In the genomic region with DNA sequence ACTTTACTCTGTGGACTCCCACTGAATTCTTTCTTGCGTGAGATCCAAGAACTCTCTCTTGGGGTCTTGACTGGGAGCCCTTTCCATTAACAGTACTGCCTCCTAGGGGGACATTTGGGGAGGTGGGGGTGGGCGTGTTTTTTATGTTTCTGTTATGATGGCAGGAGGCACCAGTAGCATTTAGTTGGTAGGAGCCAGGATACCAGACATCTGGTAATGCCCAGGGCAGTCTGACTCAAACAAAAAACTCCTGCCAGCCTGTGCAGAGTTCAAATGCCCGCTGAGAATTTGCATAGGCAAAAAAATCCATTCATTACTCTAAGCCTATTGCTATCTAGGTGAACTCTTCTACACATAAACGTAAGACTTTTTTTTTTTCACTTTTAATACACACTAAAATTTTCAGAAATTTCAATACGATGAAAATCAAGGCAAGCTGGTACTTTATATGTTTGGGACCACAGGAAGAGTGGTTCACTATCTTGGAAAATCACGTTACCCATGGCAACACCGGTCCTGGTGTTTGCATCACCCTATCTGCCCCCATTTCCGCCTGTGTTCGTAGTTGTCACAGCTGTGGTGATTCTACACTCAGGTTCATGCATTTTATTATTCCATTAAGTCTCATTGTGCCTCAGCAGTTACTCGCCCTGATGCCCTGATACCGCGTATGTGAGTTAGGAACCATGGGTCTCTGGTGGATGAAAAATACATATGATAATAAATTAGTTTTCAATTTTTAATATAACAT, we compare ENCODE assay signal across 12 cellular contexts.
DNase-seq lines count a peak whose midpoint lies in the region; ATAC-seq and TF ChIP-seq lines count a peak whose summit lies in the region.
"Had no signal": no experiment of that assay in that cellular context is flagged by ENCODE, and none has a peak within 500 bp of the region (broad histone marks: within the 10 kb centered on the region; RNA-seq: fewer than 3 reads in every experiment).

No MANE protein-coding gene starts in this region.

- TF ChIP-seq POLR2A in body of pancreas (IDR thresholded peaks at IDR 0.05) = no peak

- no peaks in the 10 kb centered on the region for H3K4me1 ChIP-seq in body of pancreas
- no peaks in the 10 kb centered on the region for H3K4me1 ChIP-seq in endodermal cell (ENCODE audit: control insufficient read depth, insufficient read depth, low read length)

- intact Hi-C loops in activated naive CD4-positive, alpha-beta T cell treated with anti-CD3 and anti-CD28 coated beads for 36 hours (cut with micrococcal nuclease) = no loop called here
- intact Hi-C loops in body of pancreas (cut with DNase I) = no loop called here

- peaks cover 2% of the 10 kb centered on the region for H3K36me3 Mint-ChIP-seq in activated naive CD4-positive, alpha-beta T cell treated with anti-CD3 and anti-CD28 coated beads for 36 hours (ENCODE audit: low read depth)
- H3K36me3 Mint-ChIP-seq in activated naive CD8-positive, alpha-beta T cell treated with anti-CD3 and anti-CD28 coated beads, Interleukin-2, amount 50 U/mL, for 24 hours (ENCODE audit: low read depth) = peaks cover 5% of the 10 kb centered on the region
- H3K36me3 Mint-ChIP-seq in stimulated activated effector memory CD8-positive, alpha-beta T cell treated with anti-CD3 and anti-CD28 coated beads, Interleukin-12 subunit alpha, Interleukin-12 subunit beta, amount 100 ng/mL, for 72 hours = peaks cover 12% of the 10 kb centered on the region
- H3K36me3 Mint-ChIP-seq in endodermal cell (ENCODE audit: low read depth) = no peaks in the 10 kb centered on the region

- H3K4me3 ChIP-seq in body of pancreas = no peak overlapping the region
- H3K4me3 ChIP-seq in endodermal cell (ENCODE audit: low read length) = no peak overlapping the region
- H3K4me3 ChIP-seq: mucosa of descending colon had no signal

- ATAC-seq in SK-N-SH treated with all-trans-retinoic acid at 6 μM for 48 hours (peak; percentile 87), body of pancreas (no peak), HG02938 (IDR thresholded peaks at IDR 0.05; ENCODE audit: unreplicated experiment) (no peak)
- ATAC-seq in activated naive CD8-positive, alpha-beta T cell treated with anti-CD3 and anti-CD28 coated beads, Interleukin-2, amount 50 U/mL, for 24 hours = peak; percentile 30
- peak; percentile 65 for ATAC-seq in stimulated activated effector memory CD8-positive, alpha-beta T cell treated with anti-CD3 and anti-CD28 coated beads, Interleukin-12 subunit alpha, Interleukin-12 subunit beta, amount 100 ng/mL, for 72 hours

- H3K9ac ChIP-seq in endodermal cell (ENCODE audit: extremely low read depth, low read length, poor library complexity, severe bottlenecking) = no peak overlapping the region

- CTCF ChIA-PET in activated naive CD4-positive, alpha-beta T cell treated with anti-CD3 and anti-CD28 coated beads for 36 hours (lab: Charles Lee) = interaction anchor here (0.9 kb wide), 1 partner anchor 13 kb away, joined by 3 read pairs; no protein-coding TSS in a partner anchor

- H3K9me3 ChIP-seq in body of pancreas (no peaks in the 10 kb centered on the region), endodermal cell (ENCODE audit: control insufficient read depth, low read length) (peaks cover 3% of the 10 kb centered on the region)
- H3K9me3 ChIP-seq: mucosa of descending colon had no signal

- H3K4me1 Mint-ChIP-seq in activated naive CD4-positive, alpha-beta T cell treated with anti-CD3 and anti-CD28 coated beads for 36 hours (ENCODE audit: low read depth) = no peaks in the 10 kb centered on the region
- peaks cover 33% of the 10 kb centered on the region for H3K4me1 Mint-ChIP-seq in activated naive CD8-positive, alpha-beta T cell treated with anti-CD3 and anti-CD28 coated beads, Interleukin-2, amount 50 U/mL, for 24 hours
- peaks cover 42% of the 10 kb centered on the region for H3K4me1 Mint-ChIP-seq in stimulated activated effector memory CD8-positive, alpha-beta T cell treated with anti-CD3 and anti-CD28 coated beads, Interleukin-12 subunit alpha, Interleukin-12 subunit beta, amount 100 ng/mL, for 72 hours
- H3K4me1 Mint-ChIP-seq in endodermal cell = no peaks in the 10 kb centered on the region

- H3K4me3 Mint-ChIP-seq in activated naive CD4-positive, alpha-beta T cell treated with anti-CD3 and anti-CD28 coated beads for 36 hours = no peak overlapping the region
- H3K4me3 Mint-ChIP-seq in activated naive CD8-positive, alpha-beta T cell treated with anti-CD3 and anti-CD28 coated beads, Interleukin-2, amount 50 U/mL, for 24 hours = peak overlapping the region; percentile 32
- peak overlapping the region; percentile 64 for H3K4me3 Mint-ChIP-seq in stimulated activated effector memory CD8-positive, alpha-beta T cell treated with anti-CD3 and anti-CD28 coated beads, Interleukin-12 subunit alpha, Interleukin-12 subunit beta, amount 100 ng/mL, for 72 hours
- no peak overlapping the region for H3K4me3 Mint-ChIP-seq in endodermal cell

- TF ChIP-seq CTCF in body of pancreas (IDR thresholded peaks at IDR 0.05) (no peak), endodermal cell (conservative IDR thresholded peaks at IDR 0.05) (no peak)

- no peaks in the 10 kb centered on the region for H3K27me3 ChIP-seq in body of pancreas
- H3K27me3 ChIP-seq in endodermal cell (ENCODE audit: control insufficient read depth, insufficient read depth, low read length, poor library complexity, severe bottlenecking) = no peaks in the 10 kb centered on the region

- H3K36me3 ChIP-seq in body of pancreas (replicated peaks in 1 of 2; ENCODE audit: insufficient read depth in 1 of 2, low read depth in 2 of 2) = no peaks in the 10 kb centered on the region
- no peaks in the 10 kb centered on the region for H3K36me3 ChIP-seq in endodermal cell (ENCODE audit: control insufficient read depth, insufficient read depth, low read length)

- H3K27ac ChIP-seq in body of pancreas (no peak overlapping the region), endodermal cell (ENCODE audit: low read depth, low read length) (no peak overlapping the region)

- peak overlapping the region; percentile 27 for H3K27ac Mint-ChIP-seq in activated naive CD4-positive, alpha-beta T cell treated with anti-CD3 and anti-CD28 coated beads for 36 hours
- peak overlapping the region; percentile 87 for H3K27ac Mint-ChIP-seq in activated naive CD8-positive, alpha-beta T cell treated with anti-CD3 and anti-CD28 coated beads, Interleukin-2, amount 50 U/mL, for 24 hours
- peak overlapping the region; percentile 99 for H3K27ac Mint-ChIP-seq in stimulated activated effector memory CD8-positive, alpha-beta T cell treated with anti-CD3 and anti-CD28 coated beads, Interleukin-12 subunit alpha, Interleukin-12 subunit beta, amount 100 ng/mL, for 72 hours
- no peak overlapping the region for H3K27ac Mint-ChIP-seq in endodermal cell

- DNase-seq in activated naive CD4-positive, alpha-beta T cell treated with anti-CD3 and anti-CD28 coated beads for 36 hours = no peak
- no peak for DNase-seq in activated naive CD4-positive, alpha-beta T cell (lab: John Stamatoyannopoulos, UW)
- DNase-seq in activated naive CD8-positive, alpha-beta T cell treated with anti-CD3 and anti-CD28 coated beads, Interleukin-2, amount 50 U/mL, for 24 hours = no peak
- no peak for DNase-seq in stimulated activated effector memory CD8-positive, alpha-beta T cell treated with anti-CD3 and anti-CD28 coated beads, Interleukin-12 subunit alpha, Interleukin-12 subunit beta, amount 100 ng/mL, for 72 hours (ENCODE audit: low spot score in 2 of 2)
- DNase-seq in body of pancreas (no peak), endodermal cell (no peak)
- DNase-seq: dermis blood vessel endothelial cell, DMS153, posterior cingulate gyrus had no signal

- WGBS in body of pancreas, 2 donors = 60 to 67% methylated on average over 12 of the region's 12 CpGs
- 94 to 95% methylated on average over 8 to 9 of the region's 12 CpGs for WGBS in endodermal cell (ENCODE audit: insufficient coverage in 1 of 2, insufficient read length in 1 of 2), 2 experiments

- peaks cover 9% of the 10 kb centered on the region for H3K27me3 Mint-ChIP-seq in activated naive CD4-positive, alpha-beta T cell treated with anti-CD3 and anti-CD28 coated beads for 36 hours (ENCODE audit: low read depth)
- H3K27me3 Mint-ChIP-seq in activated naive CD8-positive, alpha-beta T cell treated with anti-CD3 and anti-CD28 coated beads, Interleukin-2, amount 50 U/mL, for 24 hours = peaks cover 22% of the 10 kb centered on the region
- H3K27me3 Mint-ChIP-seq in endodermal cell (ENCODE audit: insufficient read depth) = peaks cover 12% of the 10 kb centered on the region

- H3K9me3 Mint-ChIP-seq in activated naive CD4-positive, alpha-beta T cell treated with anti-CD3 and anti-CD28 coated beads for 36 hours = peaks cover 2% of the 10 kb centered on the region
- H3K9me3 Mint-ChIP-seq in activated naive CD8-positive, alpha-beta T cell treated with anti-CD3 and anti-CD28 coated beads, Interleukin-2, amount 50 U/mL, for 24 hours = peaks cover 10% of the 10 kb centered on the region
- peaks cover 5% of the 10 kb centered on the region for H3K9me3 Mint-ChIP-seq in stimulated activated effector memory CD8-positive, alpha-beta T cell treated with anti-CD3 and anti-CD28 coated beads, Interleukin-12 subunit alpha, Interleukin-12 subunit beta, amount 100 ng/mL, for 72 hours
- H3K9me3 Mint-ChIP-seq in endodermal cell = no peaks in the 10 kb centered on the region

TF ChIP-seq in SK-N-SH treated with all-trans-retinoic acid at 6 μM for 48 hours, 23 proteins besides CTCF, POLR2A, EP300 and RAD21 (continues in another document):
- TF ChIP-seq ZFP30 (CRISPR knock-in tag; IDR thresholded peaks at IDR 0.05) (no peak), TCF4 (CRISPR knock-in tag; IDR thresholded peaks at IDR 0.05; ENCODE audit: borderline replicate concordance) (peak; percentile 72; the same call in 1 of the 2 replicates), SNAI2 (CRISPR knock-in tag; IDR thresholded peaks at IDR 0.05) (no peak)
- TF ChIP-seq, protein P1, sequence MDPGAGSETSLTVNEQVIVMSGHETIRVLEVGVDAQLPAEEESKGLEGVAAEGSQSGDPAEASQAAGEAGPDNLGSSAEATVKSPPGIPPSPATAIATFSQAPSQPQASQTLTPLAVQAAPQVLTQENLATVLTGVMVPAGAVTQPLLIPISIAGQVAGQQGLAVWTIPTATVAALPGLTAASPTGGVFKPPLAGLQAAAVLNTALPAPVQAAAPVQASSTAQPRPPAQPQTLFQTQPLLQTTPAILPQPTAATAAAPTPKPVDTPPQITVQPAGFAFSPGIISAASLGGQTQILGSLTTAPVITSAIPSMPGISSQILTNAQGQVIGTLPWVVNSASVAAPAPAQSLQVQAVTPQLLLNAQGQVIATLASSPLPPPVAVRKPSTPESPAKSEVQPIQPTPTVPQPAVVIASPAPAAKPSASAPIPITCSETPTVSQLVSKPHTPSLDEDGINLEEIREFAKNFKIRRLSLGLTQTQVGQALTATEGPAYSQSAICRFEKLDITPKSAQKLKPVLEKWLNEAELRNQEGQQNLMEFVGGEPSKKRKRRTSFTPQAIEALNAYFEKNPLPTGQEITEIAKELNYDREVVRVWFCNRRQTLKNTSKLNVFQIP (CRISPR knock-in tag; IDR thresholded peaks at IDR 0.05; ENCODE audit: borderline replicate concordance, low read depth) = no peak

Comparison
In these comparisons a context has a peak if more than half of its experiments do, and no peak if none do; other contexts are left out.
1. H3K4me3 Mint-ChIP-seq: peak in activated naive CD8-positive, alpha-beta T cell treated with anti-CD3 and anti-CD28 coated beads, Interleukin-2, amount 50 U/mL, for 24 hours (single experiment) and stimulated activated effector memory CD8-positive, alpha-beta T cell treated with anti-CD3 and anti-CD28 coated beads, Interleukin-12 subunit alpha, Interleukin-12 subunit beta, amount 100 ng/mL, for 72 hours (single experiment); none in activated naive CD4-positive, alpha-beta T cell treated with anti-CD3 and anti-CD28 coated beads for 36 hours (single experiment) and endodermal cell (single experiment).
2. ATAC-seq: peak in SK-N-SH treated with all-trans-retinoic acid at 6 μM for 48 hours (single experiment), activated naive CD8-positive, alpha-beta T cell treated with anti-CD3 and anti-CD28 coated beads, Interleukin-2, amount 50 U/mL, for 24 hours (single experiment) and stimulated activated effector memory CD8-positive, alpha-beta T cell treated with anti-CD3 and anti-CD28 coated beads, Interleukin-12 subunit alpha, Interleukin-12 subunit beta, amount 100 ng/mL, for 72 hours (single experiment); none in body of pancreas (single experiment) and HG02938 (single experiment).